In genomic region chr17:76304226-76305134, GRCh38 we compare ENCODE assay signal across 15 cellular contexts.
"Had no signal": no experiment of that assay in that cellular context is flagged by ENCODE, and none has a peak within 500 bp of the region (broad histone marks: within the 10 kb centered on the region; RNA-seq: fewer than 3 reads in every experiment).

No MANE protein-coding gene starts in this region.

- H3K4me3 ChIP-seq: pancreas, thyroid gland, uterus had no signal

- FAIRE-seq: bronchial epithelial cell, frontal cortex, pancreas had no signal

- H3K9me3 ChIP-seq: pancreas, thyroid gland, uterus had no signal

- H3K27ac ChIP-seq: epithelial cell of prostate, pancreas, thyroid gland, uterus had no signal

- H3K36me3 ChIP-seq: pancreas, uterus had no signal

- DNase-seq: activated CD4-positive, alpha-beta T cell treated with anti-CD3 and anti-CD28 coated beads, Interleukin-2, amount 10 ng/mL, durations not matched to agents 24 days and 14 days; activated naive CD8-positive, alpha-beta T cell treated with anti-CD3 and anti-CD28 coated beads for 36 hours; dermis blood vessel endothelial cell; effector memory CD8-positive, alpha-beta T cell; head of caudate nucleus; midbrain; pancreas; stimulated activated CD4-positive, alpha-beta T cell treated with anti-CD3 and anti-CD28 coated beads, Interleukin-2, amount 100 ng/mL, for 48 hours; T-helper 17 cell; thyroid gland; uterus had no signal

- H3K4me1 ChIP-seq: pancreas, thyroid gland, uterus had no signal

- ATAC-seq: effector memory CD8-positive, alpha-beta T cell; stimulated activated memory B cell treated with anti-CD40 and anti-IgM and Interleukin-4, amounts not matched to agents 10 μg/mL and 1 μg/mL and 100 μg/mL, for 72 hours; T-helper 17 cell had no signal

- H3K27me3 ChIP-seq: pancreas, thyroid gland, uterus had no signal
